1 cellular context compared by ENCODE assay signal in the genomic region with DNA sequence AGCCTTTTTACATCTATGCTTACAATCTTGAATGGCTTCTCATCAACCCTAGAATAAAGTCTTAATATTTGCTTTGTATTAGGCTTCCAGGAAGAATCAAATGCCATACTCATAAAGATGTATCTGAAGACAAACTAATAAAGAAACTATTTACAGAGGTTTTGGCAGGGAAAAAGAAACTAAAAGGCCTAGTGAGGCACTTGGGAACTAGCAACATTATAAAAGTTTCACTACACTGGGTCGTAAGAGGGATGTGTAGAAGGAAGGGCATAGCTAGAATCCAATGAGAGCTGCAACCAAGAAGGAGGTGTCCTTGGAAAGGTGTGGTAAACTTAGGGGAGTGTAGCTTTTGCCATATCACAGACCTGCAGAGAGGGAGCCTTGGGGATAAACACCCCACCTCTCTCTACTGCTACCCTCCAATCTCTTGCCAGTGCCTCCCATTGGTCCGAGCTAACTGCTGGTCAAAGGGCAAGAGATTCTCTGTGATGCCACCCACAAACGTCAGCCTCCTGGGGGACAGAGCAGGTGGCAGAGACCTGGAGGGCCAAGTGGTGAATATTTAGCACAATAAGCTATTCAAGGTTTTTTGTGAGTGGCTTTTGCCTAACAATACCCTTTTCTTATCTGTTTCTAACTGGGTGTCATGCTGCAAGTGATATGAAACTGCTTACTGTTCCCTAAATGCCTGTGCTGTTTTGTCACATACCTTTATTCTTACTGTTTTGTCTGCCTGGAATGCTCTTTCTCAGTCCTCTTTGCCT.
A peak's percentile ranks its signal among the peaks of the same experiment; 100 is the strongest.
TF ChIP-seq lines count a peak whose summit lies in the region.

No MANE protein-coding gene starts in this region.

TF ChIP-seq in K562, 482 proteins besides CTCF, POLR2A, EP300 and RAD21 (continued from another document):
- peak; percentile 97 for TF ChIP-seq ARID1B (IDR thresholded peaks at IDR 0.05)
- TF ChIP-seq HSF4 (CRISPR knock-in tag; IDR thresholded peaks at IDR 0.05; ENCODE audit: borderline replicate concordance): 0 out of 2 replicates have a peak, but pooled peaks have one; percentile 69
- peak; percentile 77 for TF ChIP-seq CREB3 (tag; conservative IDR thresholded peaks at IDR 0.05; ENCODE audit: low read depth)
- TF ChIP-seq SOX6 (IDR thresholded peaks at IDR 0.05): peak; percentile 100
- no peak for TF ChIP-seq ZNF77 (CRISPR knock-in tag; IDR thresholded peaks at IDR 0.05)
- peak; percentile 22; the same call in 1 of the 2 replicates for TF ChIP-seq ZNF347 (CRISPR knock-in tag; IDR thresholded peaks at IDR 0.05; ENCODE audit: low read depth)
- peak; percentile 53; the same call in 1 of the 2 replicates for TF ChIP-seq JUND (IDR thresholded peaks at IDR 0.05; ENCODE audit: borderline replicate concordance, low read depth, low read length)
- peak; percentile 48; the same call in 1 of the 3 replicates for TF ChIP-seq JUND (tag; IDR thresholded peaks at IDR 0.05; ENCODE audit: borderline replicate concordance, low read depth, low read length)
- TF ChIP-seq ESRRA (IDR thresholded peaks at IDR 0.05; ENCODE audit: borderline replicate concordance, low read depth): no peak
- TF ChIP-seq CEBPG (CRISPR knock-in tag; IDR thresholded peaks at IDR 0.05): peak; percentile 30; the same call in 1 of the 2 replicates
- 0 out of 4 replicates have a peak, but pooled peaks of 1 of the 2 experiments have one; percentile 20 for TF ChIP-seq CEBPG (tag; conservative IDR thresholded peaks at IDR 0.05 in 1 of 2, IDR thresholded peaks at IDR 0.05 in 1 of 2)
- TF ChIP-seq NFE2L1 (tag; IDR thresholded peaks at IDR 0.05; ENCODE audit: borderline replicate concordance, low read depth): no peak
- TF ChIP-seq MAFK (IDR thresholded peaks at IDR 0.05; ENCODE audit: low read length): peak; percentile 50; the same call in 1 of the 2 replicates
- peak; percentile 51; the same call in 1 of the 2 replicates for TF ChIP-seq EP400 (IDR thresholded peaks at IDR 0.05)
- peak; percentile 53 for TF ChIP-seq MAFF (IDR thresholded peaks at IDR 0.05; ENCODE audit: low read length)
- no peak for TF ChIP-seq NR4A1 (CRISPR knock-in tag; IDR thresholded peaks at IDR 0.05)
- TF ChIP-seq NR4A1 (tag; IDR thresholded peaks at IDR 0.05): peak; percentile 84; the same call in 1 of the 2 replicates
- no peak for TF ChIP-seq HES1 (IDR thresholded peaks at IDR 0.05; ENCODE audit: low read depth)
- peak; percentile 90 for TF ChIP-seq DMBX1 (CRISPR knock-in tag; IDR thresholded peaks at IDR 0.05; ENCODE audit: borderline replicate concordance)
- TF ChIP-seq ZNF79 (CRISPR knock-in tag; IDR thresholded peaks at IDR 0.05; ENCODE audit: low read depth): peak; percentile 37; the same call in 1 of the 2 replicates
- 0 out of 2 replicates have a peak, but pooled peaks have one; percentile 21 for TF ChIP-seq JUN (IDR thresholded peaks at IDR 0.05; ENCODE audit: borderline replicate concordance, low read depth, low read length)
- TF ChIP-seq JUN (CRISPR knock-in tag; IDR thresholded peaks at IDR 0.05; ENCODE audit: borderline replicate concordance): no peak
- TF ChIP-seq, protein P1, sequence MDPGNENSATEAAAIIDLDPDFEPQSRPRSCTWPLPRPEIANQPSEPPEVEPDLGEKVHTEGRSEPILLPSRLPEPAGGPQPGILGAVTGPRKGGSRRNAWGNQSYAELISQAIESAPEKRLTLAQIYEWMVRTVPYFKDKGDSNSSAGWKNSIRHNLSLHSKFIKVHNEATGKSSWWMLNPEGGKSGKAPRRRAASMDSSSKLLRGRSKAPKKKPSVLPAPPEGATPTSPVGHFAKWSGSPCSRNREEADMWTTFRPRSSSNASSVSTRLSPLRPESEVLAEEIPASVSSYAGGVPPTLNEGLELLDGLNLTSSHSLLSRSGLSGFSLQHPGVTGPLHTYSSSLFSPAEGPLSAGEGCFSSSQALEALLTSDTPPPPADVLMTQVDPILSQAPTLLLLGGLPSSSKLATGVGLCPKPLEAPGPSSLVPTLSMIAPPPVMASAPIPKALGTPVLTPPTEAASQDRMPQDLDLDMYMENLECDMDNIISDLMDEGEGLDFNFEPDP (CRISPR knock-in tag; IDR thresholded peaks at IDR 0.05): no peak
- TF ChIP-seq THRAP3 (IDR thresholded peaks at IDR 0.05; ENCODE audit: borderline replicate concordance): no peak
- no peak for TF ChIP-seq MBD1 (CRISPR knock-in tag; IDR thresholded peaks at IDR 0.05)
- peak; percentile 43; the same call in 1 of the 2 replicates for TF ChIP-seq FOSL1 (tag; conservative IDR thresholded peaks at IDR 0.05)
- peak; percentile 43; the same call in 1 of the 2 replicates for TF ChIP-seq ZNF324 (CRISPR knock-in tag; IDR thresholded peaks at IDR 0.05)
- TF ChIP-seq TAL1 (IDR thresholded peaks at IDR 0.05): peak; percentile 94
- peak; percentile 4 to 39; a peak in 3 of 4 replicates for TF ChIP-seq RCOR1 (IDR thresholded peaks at IDR 0.05; ENCODE audit: borderline replicate concordance in 1 of 2, low read depth in 2 of 2, low read length in 2 of 2)
- TF ChIP-seq, protein P2, sequence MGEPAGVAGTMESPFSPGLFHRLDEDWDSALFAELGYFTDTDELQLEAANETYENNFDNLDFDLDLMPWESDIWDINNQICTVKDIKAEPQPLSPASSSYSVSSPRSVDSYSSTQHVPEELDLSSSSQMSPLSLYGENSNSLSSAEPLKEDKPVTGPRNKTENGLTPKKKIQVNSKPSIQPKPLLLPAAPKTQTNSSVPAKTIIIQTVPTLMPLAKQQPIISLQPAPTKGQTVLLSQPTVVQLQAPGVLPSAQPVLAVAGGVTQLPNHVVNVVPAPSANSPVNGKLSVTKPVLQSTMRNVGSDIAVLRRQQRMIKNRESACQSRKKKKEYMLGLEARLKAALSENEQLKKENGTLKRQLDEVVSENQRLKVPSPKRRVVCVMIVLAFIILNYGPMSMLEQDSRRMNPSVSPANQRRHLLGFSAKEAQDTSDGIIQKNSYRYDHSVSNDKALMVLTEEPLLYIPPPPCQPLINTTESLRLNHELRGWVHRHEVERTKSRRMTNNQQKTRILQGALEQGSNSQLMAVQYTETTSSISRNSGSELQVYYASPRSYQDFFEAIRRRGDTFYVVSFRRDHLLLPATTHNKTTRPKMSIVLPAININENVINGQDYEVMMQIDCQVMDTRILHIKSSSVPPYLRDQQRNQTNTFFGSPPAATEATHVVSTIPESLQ (CRISPR knock-in tag; IDR thresholded peaks at IDR 0.05): 0 out of 2 replicates have a peak, but pooled peaks have one; percentile 65
